ENCODE assay signal across 1 cellular context in the genomic region with DNA sequence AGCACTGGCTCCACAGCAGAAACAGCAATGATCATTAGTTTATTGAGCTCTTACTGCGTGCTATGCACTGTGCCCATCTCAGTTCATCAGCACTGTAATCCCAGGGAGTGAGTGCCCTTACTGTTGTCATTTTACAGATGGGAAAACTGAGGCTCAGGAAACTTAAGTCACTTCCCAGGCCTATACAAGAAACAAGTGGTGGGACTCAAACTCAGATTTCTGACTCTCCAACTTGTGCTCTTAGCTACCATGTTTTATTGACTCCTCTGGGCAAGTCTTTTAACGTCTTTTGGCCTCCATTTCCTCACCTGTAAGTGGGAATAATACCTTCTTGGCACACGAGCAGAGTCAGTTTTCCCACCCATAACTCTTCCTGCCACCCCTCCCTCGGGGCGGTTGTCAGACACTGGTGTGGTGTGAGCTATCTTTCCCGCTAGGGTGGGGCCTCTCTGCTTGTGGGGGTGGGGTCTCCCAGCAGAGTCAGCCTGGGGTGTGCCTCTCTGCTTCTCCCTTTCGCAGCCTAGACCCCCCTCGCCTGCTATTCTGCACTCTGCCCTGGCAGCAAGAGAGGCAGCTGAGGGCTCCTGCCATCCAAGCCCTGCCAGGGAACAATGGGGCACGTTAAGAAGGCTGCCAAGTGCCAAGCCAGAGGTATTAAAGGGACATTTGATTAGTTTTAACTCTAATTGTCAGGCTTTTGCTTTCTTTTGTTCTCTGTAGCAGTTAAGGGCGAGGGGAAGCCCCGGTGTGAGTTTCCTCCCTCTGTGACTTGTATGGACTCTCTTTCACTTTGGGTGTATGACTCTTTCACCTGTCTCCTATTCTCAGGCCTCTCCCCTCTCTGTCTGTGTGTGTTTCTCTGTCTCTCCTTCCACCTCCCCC.
A peak's percentile ranks its signal among the peaks of the same experiment; 100 is the strongest.
TF ChIP-seq lines count a peak whose summit lies in the region.

No MANE protein-coding gene starts in this region.

TF ChIP-seq in K562, 482 proteins besides CTCF, POLR2A, EP300 and RAD21 (continued from another document and continues in another):
- TF ChIP-seq, protein P1, sequence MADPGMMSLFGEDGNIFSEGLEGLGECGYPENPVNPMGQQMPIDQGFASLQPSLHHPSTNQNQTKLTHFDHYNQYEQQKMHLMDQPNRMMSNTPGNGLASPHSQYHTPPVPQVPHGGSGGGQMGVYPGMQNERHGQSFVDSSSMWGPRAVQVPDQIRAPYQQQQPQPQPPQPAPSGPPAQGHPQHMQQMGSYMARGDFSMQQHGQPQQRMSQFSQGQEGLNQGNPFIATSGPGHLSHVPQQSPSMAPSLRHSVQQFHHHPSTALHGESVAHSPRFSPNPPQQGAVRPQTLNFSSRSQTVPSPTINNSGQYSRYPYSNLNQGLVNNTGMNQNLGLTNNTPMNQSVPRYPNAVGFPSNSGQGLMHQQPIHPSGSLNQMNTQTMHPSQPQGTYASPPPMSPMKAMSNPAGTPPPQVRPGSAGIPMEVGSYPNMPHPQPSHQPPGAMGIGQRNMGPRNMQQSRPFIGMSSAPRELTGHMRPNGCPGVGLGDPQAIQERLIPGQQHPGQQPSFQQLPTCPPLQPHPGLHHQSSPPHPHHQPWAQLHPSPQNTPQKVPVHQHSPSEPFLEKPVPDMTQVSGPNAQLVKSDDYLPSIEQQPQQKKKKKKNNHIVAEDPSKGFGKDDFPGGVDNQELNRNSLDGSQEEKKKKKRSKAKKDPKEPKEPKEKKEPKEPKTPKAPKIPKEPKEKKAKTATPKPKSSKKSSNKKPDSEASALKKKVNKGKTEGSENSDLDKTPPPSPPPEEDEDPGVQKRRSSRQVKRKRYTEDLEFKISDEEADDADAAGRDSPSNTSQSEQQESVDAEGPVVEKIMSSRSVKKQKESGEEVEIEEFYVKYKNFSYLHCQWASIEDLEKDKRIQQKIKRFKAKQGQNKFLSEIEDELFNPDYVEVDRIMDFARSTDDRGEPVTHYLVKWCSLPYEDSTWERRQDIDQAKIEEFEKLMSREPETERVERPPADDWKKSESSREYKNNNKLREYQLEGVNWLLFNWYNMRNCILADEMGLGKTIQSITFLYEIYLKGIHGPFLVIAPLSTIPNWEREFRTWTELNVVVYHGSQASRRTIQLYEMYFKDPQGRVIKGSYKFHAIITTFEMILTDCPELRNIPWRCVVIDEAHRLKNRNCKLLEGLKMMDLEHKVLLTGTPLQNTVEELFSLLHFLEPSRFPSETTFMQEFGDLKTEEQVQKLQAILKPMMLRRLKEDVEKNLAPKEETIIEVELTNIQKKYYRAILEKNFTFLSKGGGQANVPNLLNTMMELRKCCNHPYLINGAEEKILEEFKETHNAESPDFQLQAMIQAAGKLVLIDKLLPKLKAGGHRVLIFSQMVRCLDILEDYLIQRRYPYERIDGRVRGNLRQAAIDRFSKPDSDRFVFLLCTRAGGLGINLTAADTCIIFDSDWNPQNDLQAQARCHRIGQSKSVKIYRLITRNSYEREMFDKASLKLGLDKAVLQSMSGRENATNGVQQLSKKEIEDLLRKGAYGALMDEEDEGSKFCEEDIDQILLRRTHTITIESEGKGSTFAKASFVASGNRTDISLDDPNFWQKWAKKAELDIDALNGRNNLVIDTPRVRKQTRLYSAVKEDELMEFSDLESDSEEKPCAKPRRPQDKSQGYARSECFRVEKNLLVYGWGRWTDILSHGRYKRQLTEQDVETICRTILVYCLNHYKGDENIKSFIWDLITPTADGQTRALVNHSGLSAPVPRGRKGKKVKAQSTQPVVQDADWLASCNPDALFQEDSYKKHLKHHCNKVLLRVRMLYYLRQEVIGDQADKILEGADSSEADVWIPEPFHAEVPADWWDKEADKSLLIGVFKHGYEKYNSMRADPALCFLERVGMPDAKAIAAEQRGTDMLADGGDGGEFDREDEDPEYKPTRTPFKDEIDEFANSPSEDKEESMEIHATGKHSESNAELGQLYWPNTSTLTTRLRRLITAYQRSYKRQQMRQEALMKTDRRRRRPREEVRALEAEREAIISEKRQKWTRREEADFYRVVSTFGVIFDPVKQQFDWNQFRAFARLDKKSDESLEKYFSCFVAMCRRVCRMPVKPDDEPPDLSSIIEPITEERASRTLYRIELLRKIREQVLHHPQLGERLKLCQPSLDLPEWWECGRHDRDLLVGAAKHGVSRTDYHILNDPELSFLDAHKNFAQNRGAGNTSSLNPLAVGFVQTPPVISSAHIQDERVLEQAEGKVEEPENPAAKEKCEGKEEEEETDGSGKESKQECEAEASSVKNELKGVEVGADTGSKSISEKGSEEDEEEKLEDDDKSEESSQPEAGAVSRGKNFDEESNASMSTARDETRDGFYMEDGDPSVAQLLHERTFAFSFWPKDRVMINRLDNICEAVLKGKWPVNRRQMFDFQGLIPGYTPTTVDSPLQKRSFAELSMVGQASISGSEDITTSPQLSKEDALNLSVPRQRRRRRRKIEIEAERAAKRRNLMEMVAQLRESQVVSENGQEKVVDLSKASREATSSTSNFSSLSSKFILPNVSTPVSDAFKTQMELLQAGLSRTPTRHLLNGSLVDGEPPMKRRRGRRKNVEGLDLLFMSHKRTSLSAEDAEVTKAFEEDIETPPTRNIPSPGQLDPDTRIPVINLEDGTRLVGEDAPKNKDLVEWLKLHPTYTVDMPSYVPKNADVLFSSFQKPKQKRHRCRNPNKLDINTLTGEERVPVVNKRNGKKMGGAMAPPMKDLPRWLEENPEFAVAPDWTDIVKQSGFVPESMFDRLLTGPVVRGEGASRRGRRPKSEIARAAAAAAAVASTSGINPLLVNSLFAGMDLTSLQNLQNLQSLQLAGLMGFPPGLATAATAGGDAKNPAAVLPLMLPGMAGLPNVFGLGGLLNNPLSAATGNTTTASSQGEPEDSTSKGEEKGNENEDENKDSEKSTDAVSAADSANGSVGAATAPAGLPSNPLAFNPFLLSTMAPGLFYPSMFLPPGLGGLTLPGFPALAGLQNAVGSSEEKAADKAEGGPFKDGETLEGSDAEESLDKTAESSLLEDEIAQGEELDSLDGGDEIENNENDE (IDR thresholded peaks at IDR 0.05; ENCODE audit: low read depth, low read length) = no peak
- TF ChIP-seq HMG20A (CRISPR knock-in tag; conservative IDR thresholded peaks at IDR 0.05) = no peak
- no peak for TF ChIP-seq ZNF263 (CRISPR knock-in tag; IDR thresholded peaks at IDR 0.05; ENCODE audit: borderline replicate concordance)
- no peak for TF ChIP-seq ZZZ3 (IDR thresholded peaks at IDR 0.05)
- no peak for TF ChIP-seq ATF1 (CRISPR knock-in tag; IDR thresholded peaks at IDR 0.05)
- 0 out of 2 replicates have a peak, but pooled peaks have one; percentile 12 for TF ChIP-seq ATF1 (tag; IDR thresholded peaks at IDR 0.05)
- TF ChIP-seq, protein P2, sequence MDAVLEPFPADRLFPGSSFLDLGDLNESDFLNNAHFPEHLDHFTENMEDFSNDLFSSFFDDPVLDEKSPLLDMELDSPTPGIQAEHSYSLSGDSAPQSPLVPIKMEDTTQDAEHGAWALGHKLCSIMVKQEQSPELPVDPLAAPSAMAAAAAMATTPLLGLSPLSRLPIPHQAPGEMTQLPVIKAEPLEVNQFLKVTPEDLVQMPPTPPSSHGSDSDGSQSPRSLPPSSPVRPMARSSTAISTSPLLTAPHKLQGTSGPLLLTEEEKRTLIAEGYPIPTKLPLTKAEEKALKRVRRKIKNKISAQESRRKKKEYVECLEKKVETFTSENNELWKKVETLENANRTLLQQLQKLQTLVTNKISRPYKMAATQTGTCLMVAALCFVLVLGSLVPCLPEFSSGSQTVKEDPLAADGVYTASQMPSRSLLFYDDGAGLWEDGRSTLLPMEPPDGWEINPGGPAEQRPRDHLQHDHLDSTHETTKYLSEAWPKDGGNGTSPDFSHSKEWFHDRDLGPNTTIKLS (IDR thresholded peaks at IDR 0.05; ENCODE audit: borderline replicate concordance, low read depth) = no peak
- TF ChIP-seq PTTG1 (tag; IDR thresholded peaks at IDR 0.05; ENCODE audit: low read depth) = no peak
- TF ChIP-seq, protein P3, sequence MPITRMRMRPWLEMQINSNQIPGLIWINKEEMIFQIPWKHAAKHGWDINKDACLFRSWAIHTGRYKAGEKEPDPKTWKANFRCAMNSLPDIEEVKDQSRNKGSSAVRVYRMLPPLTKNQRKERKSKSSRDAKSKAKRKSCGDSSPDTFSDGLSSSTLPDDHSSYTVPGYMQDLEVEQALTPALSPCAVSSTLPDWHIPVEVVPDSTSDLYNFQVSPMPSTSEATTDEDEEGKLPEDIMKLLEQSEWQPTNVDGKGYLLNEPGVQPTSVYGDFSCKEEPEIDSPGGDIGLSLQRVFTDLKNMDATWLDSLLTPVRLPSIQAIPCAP (CRISPR knock-in tag; IDR thresholded peaks at IDR 0.05; ENCODE audit: borderline replicate concordance) = no peak
- TF ChIP-seq BRD4 (IDR thresholded peaks at IDR 0.05) = 0 out of 2 replicates have a peak, but pooled peaks have one; percentile 35
- peak; percentile 92 for TF ChIP-seq MEIS2 (IDR thresholded peaks at IDR 0.05; ENCODE audit: partially characterized antibody)
- TF ChIP-seq SMC3 (conservative IDR thresholded peaks at IDR 0.05; ENCODE audit: insufficient read depth, low read depth, low read length) = no peak
- TF ChIP-seq MAFF (IDR thresholded peaks at IDR 0.05; ENCODE audit: low read length) = no peak
- TF ChIP-seq, protein P4, sequence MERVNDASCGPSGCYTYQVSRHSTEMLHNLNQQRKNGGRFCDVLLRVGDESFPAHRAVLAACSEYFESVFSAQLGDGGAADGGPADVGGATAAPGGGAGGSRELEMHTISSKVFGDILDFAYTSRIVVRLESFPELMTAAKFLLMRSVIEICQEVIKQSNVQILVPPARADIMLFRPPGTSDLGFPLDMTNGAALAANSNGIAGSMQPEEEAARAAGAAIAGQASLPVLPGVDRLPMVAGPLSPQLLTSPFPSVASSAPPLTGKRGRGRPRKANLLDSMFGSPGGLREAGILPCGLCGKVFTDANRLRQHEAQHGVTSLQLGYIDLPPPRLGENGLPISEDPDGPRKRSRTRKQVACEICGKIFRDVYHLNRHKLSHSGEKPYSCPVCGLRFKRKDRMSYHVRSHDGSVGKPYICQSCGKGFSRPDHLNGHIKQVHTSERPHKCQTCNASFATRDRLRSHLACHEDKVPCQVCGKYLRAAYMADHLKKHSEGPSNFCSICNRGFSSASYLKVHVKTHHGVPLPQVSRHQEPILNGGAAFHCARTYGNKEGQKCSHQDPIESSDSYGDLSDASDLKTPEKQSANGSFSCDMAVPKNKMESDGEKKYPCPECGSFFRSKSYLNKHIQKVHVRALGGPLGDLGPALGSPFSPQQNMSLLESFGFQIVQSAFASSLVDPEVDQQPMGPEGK (CRISPR knock-in tag; IDR thresholded peaks at IDR 0.05; ENCODE audit: borderline replicate concordance) = no peak
- peak; percentile 49; the same call in 1 of the 2 replicates for TF ChIP-seq DPF2 (IDR thresholded peaks at IDR 0.05)
- TF ChIP-seq HNRNPK (IDR thresholded peaks at IDR 0.05; ENCODE audit: low read depth, low read length, poor library complexity, severe bottlenecking) = no peak
- TF ChIP-seq HNRNPH1 (optimal IDR thresholded peaks at IDR 0.05; ENCODE audit: low read depth, low read length) = no peak
- TF ChIP-seq RBM25 (IDR thresholded peaks at IDR 0.05; ENCODE audit: low read depth, low read length, severe bottlenecking) = peak; percentile 89
- TF ChIP-seq STAG1 (CRISPR knock-in tag; IDR thresholded peaks at IDR 0.05; ENCODE audit: borderline replicate concordance) = no peak
- TF ChIP-seq, protein P5, sequence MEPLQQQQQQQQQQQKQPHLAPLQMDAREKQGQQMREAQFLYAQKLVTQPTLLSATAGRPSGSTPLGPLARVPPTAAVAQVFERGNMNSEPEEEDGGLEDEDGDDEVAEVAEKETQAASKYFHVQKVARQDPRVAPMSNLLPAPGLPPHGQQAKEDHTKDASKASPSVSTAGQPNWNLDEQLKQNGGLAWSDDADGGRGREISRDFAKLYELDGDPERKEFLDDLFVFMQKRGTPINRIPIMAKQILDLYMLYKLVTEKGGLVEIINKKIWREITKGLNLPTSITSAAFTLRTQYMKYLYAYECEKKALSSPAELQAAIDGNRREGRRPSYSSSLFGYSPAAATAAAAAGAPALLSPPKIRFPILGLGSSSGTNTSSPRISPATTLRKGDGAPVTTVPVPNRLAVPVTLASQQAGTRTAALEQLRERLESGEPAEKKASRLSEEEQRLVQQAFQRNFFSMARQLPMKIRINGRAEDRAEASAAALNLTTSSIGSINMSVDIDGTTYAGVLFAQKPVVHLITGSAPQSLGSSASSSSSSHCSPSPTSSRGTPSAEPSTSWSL (CRISPR knock-in tag; IDR thresholded peaks at IDR 0.05; ENCODE audit: borderline replicate concordance) = no peak
- TF ChIP-seq PCBP1 (IDR thresholded peaks at IDR 0.05; ENCODE audit: low read depth, low read length, poor library complexity, severe bottlenecking) = no peak
- TF ChIP-seq STAT5B (CRISPR knock-in tag; IDR thresholded peaks at IDR 0.05) = no peak
- TF ChIP-seq YY1 (IDR thresholded peaks at IDR 0.05; ENCODE audit: borderline replicate concordance in 1 of 3, control insufficient read depth in 1 of 3, extremely low read depth in 1 of 3, insufficient read depth in 3 of 3, insufficient read length in 1 of 3, insufficient replicate concordance in 2 of 3, low read depth in 1 of 3, low read length in 2 of 3) = peak in 1 of 3 experiments; percentile 9
- peak; percentile 37; the same call in 1 of the 2 replicates for TF ChIP-seq NFIC (IDR thresholded peaks at IDR 0.05)
- TF ChIP-seq, protein P6, sequence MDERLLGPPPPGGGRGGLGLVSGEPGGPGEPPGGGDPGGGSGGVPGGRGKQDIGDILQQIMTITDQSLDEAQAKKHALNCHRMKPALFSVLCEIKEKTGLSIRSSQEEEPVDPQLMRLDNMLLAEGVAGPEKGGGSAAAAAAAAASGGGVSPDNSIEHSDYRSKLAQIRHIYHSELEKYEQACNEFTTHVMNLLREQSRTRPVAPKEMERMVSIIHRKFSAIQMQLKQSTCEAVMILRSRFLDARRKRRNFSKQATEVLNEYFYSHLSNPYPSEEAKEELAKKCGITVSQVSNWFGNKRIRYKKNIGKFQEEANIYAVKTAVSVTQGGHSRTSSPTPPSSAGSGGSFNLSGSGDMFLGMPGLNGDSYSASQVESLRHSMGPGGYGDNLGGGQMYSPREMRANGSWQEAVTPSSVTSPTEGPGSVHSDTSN (CRISPR knock-in tag; IDR thresholded peaks at IDR 0.05; ENCODE audit: low read depth) = no peak
- TF ChIP-seq, protein P6 (tag; conservative IDR thresholded peaks at IDR 0.05; ENCODE audit: low read depth) = peak; percentile 79
- TF ChIP-seq ZFP1 (CRISPR knock-in tag; IDR thresholded peaks at IDR 0.05) = no peak
- TF ChIP-seq GTF2E2 (tag; IDR thresholded peaks at IDR 0.05) = no peak
- no peak for TF ChIP-seq TSC22D4 (tag; IDR thresholded peaks at IDR 0.05)
- TF ChIP-seq SOX6 (IDR thresholded peaks at IDR 0.05) = no peak
- TF ChIP-seq NCOA1 (IDR thresholded peaks at IDR 0.05; ENCODE audit: low read depth) = no peak
- no peak for TF ChIP-seq ZNF324 (CRISPR knock-in tag; IDR thresholded peaks at IDR 0.05)
- peak; percentile 92 for TF ChIP-seq ZBTB7A (IDR thresholded peaks at IDR 0.05; ENCODE audit: borderline replicate concordance, control insufficient read depth, low read depth, low read length)
- TF ChIP-seq XRCC3 (IDR thresholded peaks at IDR 0.05) = no peak
- no peak for TF ChIP-seq MCM5 (IDR thresholded peaks at IDR 0.05; ENCODE audit: low read depth)
- no peak for TF ChIP-seq ZNF174 (CRISPR knock-in tag; IDR thresholded peaks at IDR 0.05)
- TF ChIP-seq NELFE (IDR thresholded peaks at IDR 0.05; ENCODE audit: insufficient read depth, insufficient read length) = no peak
- TF ChIP-seq JUND (IDR thresholded peaks at IDR 0.05; ENCODE audit: borderline replicate concordance, low read depth, low read length) = 0 out of 2 replicates have a peak, but pooled peaks have one; percentile 41
- TF ChIP-seq JUND (tag; IDR thresholded peaks at IDR 0.05; ENCODE audit: borderline replicate concordance, low read depth, low read length) = no peak
